1 cellular context compared by ENCODE assay signal in the genomic region with DNA sequence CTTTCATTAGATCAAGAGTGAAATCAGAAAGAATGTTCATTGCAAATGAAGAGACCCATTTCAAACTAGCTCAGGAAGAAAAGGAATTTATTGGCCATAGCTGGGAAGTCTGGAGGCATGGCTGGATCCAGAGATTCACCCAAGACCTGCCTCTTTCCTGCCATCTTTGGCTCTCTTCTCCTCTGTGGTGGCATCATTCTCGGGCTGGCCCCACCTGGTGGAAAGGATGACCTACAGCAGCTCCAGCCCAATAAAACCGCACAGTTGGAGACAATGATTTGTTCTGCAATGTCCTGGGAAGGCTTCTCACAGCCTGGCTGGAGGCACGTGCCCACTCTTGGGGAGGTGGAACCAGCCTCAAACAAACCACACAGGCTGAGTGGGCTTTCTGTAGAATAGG.
TF ChIP-seq lines count a peak whose summit lies in the region.

No MANE protein-coding gene starts in this region.

TF ChIP-seq in HepG2, 621 proteins besides CTCF, POLR2A, EP300 and RAD21 (continued from another document and continues in another):
- TF ChIP-seq ZNF639 (CRISPR knock-in tag; conservative IDR thresholded peaks at IDR 0.05) (no peak), SRSF1 (optimal IDR thresholded peaks at IDR 0.05; ENCODE audit: low read depth, low read length) (no peak), ZNF841 (CRISPR knock-in tag; IDR thresholded peaks at IDR 0.05; ENCODE audit: borderline replicate concordance) (no peak), ZNF34 (CRISPR knock-in tag; IDR thresholded peaks at IDR 0.05; ENCODE audit: borderline replicate concordance) (no peak), SMAD3 (CRISPR knock-in tag; IDR thresholded peaks at IDR 0.05) (no peak), GMEB2 (CRISPR knock-in tag; IDR thresholded peaks at IDR 0.05; ENCODE audit: low read depth) (no peak), NONO (IDR thresholded peaks at IDR 0.05) (no peak), NONO (CRISPR knock-in tag; conservative IDR thresholded peaks at IDR 0.05) (no peak), GABPA (IDR thresholded peaks at IDR 0.05; ENCODE audit: low read depth, low read length) (no peak), GABPA (CRISPR knock-in tag; IDR thresholded peaks at IDR 0.05; ENCODE audit: low read depth) (0 out of 2 replicates have a peak, but pooled peaks have one; percentile 11), ZNF180 (CRISPR knock-in tag; IDR thresholded peaks at IDR 0.05; ENCODE audit: borderline replicate concordance, low read depth) (no peak), HIVEP1 (CRISPR knock-in tag; IDR thresholded peaks at IDR 0.05) (no peak), PRDM10 (CRISPR knock-in tag; IDR thresholded peaks at IDR 0.05; ENCODE audit: low read depth) (no peak), ZNF644 (CRISPR knock-in tag; IDR thresholded peaks at IDR 0.05; ENCODE audit: low read depth) (peak; percentile 87), ELF1 (CRISPR knock-in tag; IDR thresholded peaks at IDR 0.05) (no peak), CBX1 (IDR thresholded peaks at IDR 0.05; ENCODE audit: low read depth) (peak; percentile 59), RELA (CRISPR knock-in tag; IDR thresholded peaks at IDR 0.05) (no peak), ZC3H4 (CRISPR knock-in tag; IDR thresholded peaks at IDR 0.05; ENCODE audit: borderline replicate concordance) (no peak), MIER2 (CRISPR knock-in tag; IDR thresholded peaks at IDR 0.05) (peak; percentile 55; the same call in 1 of the 2 replicates), HIC2 (CRISPR knock-in tag; IDR thresholded peaks at IDR 0.05; ENCODE audit: low read depth) (no peak), ZNF550 (CRISPR knock-in tag; IDR thresholded peaks at IDR 0.05; ENCODE audit: borderline replicate concordance) (0 out of 2 replicates have a peak, but pooled peaks have one; percentile 51), ZNF878 (CRISPR knock-in tag; IDR thresholded peaks at IDR 0.05) (0 out of 2 replicates have a peak, but pooled peaks have one; percentile 41), KDM2A (CRISPR knock-in tag; IDR thresholded peaks at IDR 0.05; ENCODE audit: borderline replicate concordance, low read depth) (no peak), MAFF (IDR thresholded peaks at IDR 0.05; ENCODE audit: low read depth, low read length) (no peak), ZNF816 (CRISPR knock-in tag; IDR thresholded peaks at IDR 0.05; ENCODE audit: borderline replicate concordance) (no peak), HOXD1 (CRISPR knock-in tag; IDR thresholded peaks at IDR 0.05) (no peak), EHMT2 (IDR thresholded peaks at IDR 0.05; ENCODE audit: borderline replicate concordance, low read depth, low read length) (peak; percentile 91; the same call in 1 of the 2 replicates), ZNF777 (CRISPR knock-in tag; IDR thresholded peaks at IDR 0.05) (no peak), U2AF1 (optimal IDR thresholded peaks at IDR 0.05; ENCODE audit: low read depth, low read length) (no peak)
- TF ChIP-seq, protein P1, sequence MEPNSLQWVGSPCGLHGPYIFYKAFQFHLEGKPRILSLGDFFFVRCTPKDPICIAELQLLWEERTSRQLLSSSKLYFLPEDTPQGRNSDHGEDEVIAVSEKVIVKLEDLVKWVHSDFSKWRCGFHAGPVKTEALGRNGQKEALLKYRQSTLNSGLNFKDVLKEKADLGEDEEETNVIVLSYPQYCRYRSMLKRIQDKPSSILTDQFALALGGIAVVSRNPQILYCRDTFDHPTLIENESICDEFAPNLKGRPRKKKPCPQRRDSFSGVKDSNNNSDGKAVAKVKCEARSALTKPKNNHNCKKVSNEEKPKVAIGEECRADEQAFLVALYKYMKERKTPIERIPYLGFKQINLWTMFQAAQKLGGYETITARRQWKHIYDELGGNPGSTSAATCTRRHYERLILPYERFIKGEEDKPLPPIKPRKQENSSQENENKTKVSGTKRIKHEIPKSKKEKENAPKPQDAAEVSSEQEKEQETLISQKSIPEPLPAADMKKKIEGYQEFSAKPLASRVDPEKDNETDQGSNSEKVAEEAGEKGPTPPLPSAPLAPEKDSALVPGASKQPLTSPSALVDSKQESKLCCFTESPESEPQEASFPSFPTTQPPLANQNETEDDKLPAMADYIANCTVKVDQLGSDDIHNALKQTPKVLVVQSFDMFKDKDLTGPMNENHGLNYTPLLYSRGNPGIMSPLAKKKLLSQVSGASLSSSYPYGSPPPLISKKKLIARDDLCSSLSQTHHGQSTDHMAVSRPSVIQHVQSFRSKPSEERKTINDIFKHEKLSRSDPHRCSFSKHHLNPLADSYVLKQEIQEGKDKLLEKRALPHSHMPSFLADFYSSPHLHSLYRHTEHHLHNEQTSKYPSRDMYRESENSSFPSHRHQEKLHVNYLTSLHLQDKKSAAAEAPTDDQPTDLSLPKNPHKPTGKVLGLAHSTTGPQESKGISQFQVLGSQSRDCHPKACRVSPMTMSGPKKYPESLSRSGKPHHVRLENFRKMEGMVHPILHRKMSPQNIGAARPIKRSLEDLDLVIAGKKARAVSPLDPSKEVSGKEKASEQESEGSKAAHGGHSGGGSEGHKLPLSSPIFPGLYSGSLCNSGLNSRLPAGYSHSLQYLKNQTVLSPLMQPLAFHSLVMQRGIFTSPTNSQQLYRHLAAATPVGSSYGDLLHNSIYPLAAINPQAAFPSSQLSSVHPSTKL (CRISPR knock-in tag; IDR thresholded peaks at IDR 0.05): no peak
- TF ChIP-seq, protein P2, sequence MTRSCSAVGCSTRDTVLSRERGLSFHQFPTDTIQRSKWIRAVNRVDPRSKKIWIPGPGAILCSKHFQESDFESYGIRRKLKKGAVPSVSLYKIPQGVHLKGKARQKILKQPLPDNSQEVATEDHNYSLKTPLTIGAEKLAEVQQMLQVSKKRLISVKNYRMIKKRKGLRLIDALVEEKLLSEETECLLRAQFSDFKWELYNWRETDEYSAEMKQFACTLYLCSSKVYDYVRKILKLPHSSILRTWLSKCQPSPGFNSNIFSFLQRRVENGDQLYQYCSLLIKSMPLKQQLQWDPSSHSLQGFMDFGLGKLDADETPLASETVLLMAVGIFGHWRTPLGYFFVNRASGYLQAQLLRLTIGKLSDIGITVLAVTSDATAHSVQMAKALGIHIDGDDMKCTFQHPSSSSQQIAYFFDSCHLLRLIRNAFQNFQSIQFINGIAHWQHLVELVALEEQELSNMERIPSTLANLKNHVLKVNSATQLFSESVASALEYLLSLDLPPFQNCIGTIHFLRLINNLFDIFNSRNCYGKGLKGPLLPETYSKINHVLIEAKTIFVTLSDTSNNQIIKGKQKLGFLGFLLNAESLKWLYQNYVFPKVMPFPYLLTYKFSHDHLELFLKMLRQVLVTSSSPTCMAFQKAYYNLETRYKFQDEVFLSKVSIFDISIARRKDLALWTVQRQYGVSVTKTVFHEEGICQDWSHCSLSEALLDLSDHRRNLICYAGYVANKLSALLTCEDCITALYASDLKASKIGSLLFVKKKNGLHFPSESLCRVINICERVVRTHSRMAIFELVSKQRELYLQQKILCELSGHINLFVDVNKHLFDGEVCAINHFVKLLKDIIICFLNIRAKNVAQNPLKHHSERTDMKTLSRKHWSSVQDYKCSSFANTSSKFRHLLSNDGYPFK (CRISPR knock-in tag; IDR thresholded peaks at IDR 0.05; ENCODE audit: borderline replicate concordance): peak; percentile 33; the same call in 1 of the 2 replicates
- TF ChIP-seq, protein P3, sequence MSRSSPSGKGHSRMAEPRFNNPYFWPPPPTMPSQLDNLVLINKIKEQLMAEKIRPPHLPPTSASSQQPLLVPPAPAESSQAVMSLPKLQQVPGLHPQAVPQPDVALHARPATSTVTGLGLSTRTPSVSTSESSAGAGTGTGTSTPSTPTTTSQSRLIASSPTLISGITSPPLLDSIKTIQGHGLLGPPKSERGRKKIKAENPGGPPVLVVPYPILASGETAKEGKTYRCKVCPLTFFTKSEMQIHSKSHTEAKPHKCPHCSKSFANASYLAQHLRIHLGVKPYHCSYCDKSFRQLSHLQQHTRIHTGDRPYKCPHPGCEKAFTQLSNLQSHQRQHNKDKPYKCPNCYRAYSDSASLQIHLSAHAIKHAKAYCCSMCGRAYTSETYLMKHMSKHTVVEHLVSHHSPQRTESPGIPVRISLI (CRISPR knock-in tag; IDR thresholded peaks at IDR 0.05; ENCODE audit: borderline replicate concordance): no peak
- TF ChIP-seq, protein P4, sequence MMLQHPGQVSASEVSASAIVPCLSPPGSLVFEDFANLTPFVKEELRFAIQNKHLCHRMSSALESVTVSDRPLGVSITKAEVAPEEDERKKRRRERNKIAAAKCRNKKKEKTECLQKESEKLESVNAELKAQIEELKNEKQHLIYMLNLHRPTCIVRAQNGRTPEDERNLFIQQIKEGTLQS (CRISPR knock-in tag; IDR thresholded peaks at IDR 0.05): no peak
- TF ChIP-seq, protein P5, sequence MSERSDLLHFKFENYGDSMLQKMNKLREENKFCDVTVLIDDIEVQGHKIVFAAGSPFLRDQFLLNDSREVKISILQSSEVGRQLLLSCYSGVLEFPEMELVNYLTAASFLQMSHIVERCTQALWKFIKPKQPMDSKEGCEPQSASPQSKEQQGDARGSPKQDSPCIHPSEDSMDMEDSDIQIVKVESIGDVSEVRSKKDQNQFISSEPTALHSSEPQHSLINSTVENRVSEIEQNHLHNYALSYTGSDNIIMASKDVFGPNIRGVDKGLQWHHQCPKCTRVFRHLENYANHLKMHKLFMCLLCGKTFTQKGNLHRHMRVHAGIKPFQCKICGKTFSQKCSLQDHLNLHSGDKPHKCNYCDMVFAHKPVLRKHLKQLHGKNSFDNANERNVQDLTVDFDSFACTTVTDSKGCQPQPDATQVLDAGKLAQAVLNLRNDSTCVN (CRISPR knock-in tag; IDR thresholded peaks at IDR 0.05; ENCODE audit: borderline replicate concordance): no peak
- TF ChIP-seq, protein P6, sequence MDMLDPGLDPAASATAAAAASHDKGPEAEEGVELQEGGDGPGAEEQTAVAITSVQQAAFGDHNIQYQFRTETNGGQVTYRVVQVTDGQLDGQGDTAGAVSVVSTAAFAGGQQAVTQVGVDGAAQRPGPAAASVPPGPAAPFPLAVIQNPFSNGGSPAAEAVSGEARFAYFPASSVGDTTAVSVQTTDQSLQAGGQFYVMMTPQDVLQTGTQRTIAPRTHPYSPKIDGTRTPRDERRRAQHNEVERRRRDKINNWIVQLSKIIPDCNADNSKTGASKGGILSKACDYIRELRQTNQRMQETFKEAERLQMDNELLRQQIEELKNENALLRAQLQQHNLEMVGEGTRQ (IDR thresholded peaks at IDR 0.05; ENCODE audit: low read depth, low read length): no peak
- TF ChIP-seq, protein P6 (CRISPR knock-in tag; IDR thresholded peaks at IDR 0.05; ENCODE audit: borderline replicate concordance): no peak
